Comparison of ENCODE assay signal across 8 cellular contexts in the genomic region with DNA sequence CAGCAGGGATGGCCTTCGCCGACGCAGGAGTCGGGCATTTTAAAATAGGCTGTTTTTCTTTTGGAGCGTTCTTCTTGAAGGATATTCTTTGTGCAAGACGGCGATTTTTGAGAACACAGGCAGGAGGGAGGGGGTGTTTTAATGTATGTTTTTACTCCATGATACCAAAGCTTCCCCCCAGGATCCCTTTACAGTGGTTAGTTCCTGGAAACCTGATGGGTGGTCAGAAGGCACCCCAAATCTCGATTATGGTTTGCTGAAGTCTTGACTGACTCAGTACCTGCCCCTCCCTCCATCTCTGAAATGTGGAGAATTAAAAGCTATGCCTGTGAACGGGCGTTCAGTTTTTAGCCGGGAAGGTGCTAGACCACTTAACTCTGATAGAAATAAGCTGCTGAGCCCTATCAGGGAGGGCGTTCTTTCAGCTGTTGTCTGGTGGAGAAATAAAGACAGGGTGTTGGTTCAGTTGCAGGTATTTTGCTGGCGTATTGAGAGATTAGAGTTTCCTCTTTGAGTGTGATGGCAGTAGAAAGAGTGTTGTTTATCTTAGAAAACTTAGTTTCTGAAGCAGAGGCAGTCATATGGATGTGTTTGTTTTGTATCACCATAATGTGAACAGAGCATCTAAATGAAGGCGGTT. TPM values are rescaled to one million over a fixed set of nuclear protein-coding genes. Genes with fewer than 3 reads are reported as not detected.
DNase-seq lines count a peak whose midpoint lies in the region; ATAC-seq and TF ChIP-seq lines count a peak whose summit lies in the region.

No MANE protein-coding gene starts in this region.

- 10 to 21% (median 15%) methylated on average over 14 of the region's 14 CpGs for WGBS in adrenal gland, 4 donors
- 21% methylated on average over 14 of the region's 14 CpGs for WGBS in suprapubic skin

- intact Hi-C loops in activated CD4-positive, alpha-beta T cell treated with anti-CD3 and anti-CD28 coated beads, Interleukin-2, amount 10 ng/mL, durations not matched to agents 24 days and 14 days (cut with micrococcal nuclease) = loop anchor here (1.0 to 5.0 kb wide), 3 partner anchors 17 to 136 kb away; no protein-coding TSS in a partner anchor
- intact Hi-C loops in adrenal gland (cut with DNase I) = loop anchor here in 1 of 2 donors (10.0 kb wide), 1 partner anchor 123 kb away; no protein-coding TSS in a partner anchor

- no peaks in the 10 kb centered on the region for H3K36me3 ChIP-seq in adrenal gland (replicated peaks in 1 of 2)
- H3K36me3 ChIP-seq in suprapubic skin = no peaks in the 10 kb centered on the region

- H3K27ac ChIP-seq in adrenal gland = peak overlapping the region; percentile 66 to 94 (median 85)
- H3K27ac ChIP-seq in suprapubic skin = peak overlapping the region; percentile 97

- no peaks in the 10 kb centered on the region for H3K36me3 Mint-ChIP-seq in activated CD4-positive, alpha-beta T cell treated with anti-CD3 and anti-CD28 coated beads, Interleukin-2, amount 10 ng/mL, durations not matched to agents 24 days and 14 days (ENCODE audit: low read depth)

- H3K9me3 ChIP-seq in adrenal gland (replicated peaks in 1 of 3) = no peaks in the 10 kb centered on the region
- H3K9me3 ChIP-seq in suprapubic skin = no peaks in the 10 kb centered on the region

- peak; percentile 65 for DNase-seq in activated CD4-positive, alpha-beta T cell treated with anti-CD3 and anti-CD28 coated beads, Interleukin-2, amount 10 ng/mL, durations not matched to agents 24 days and 14 days
- DNase-seq in activated CD4-positive, alpha-beta T cell treated with anti-CD3 and anti-CD28 coated beads, Interleukin-2, amount 50 U/mL, for 4 hours = no peak
- DNase-seq in adrenal gland (peak in 2 of 7 donors; percentile 31 to 37), iris pigment epithelial cell (ENCODE audit: low read depth) (peak; percentile 55), suprapubic skin (ENCODE audit: low spot score in 2 of 2) (no peak), NCI-H2107 (lab: John Stamatoyannopoulos, UW) (no peak)
- no peak for DNase-seq in NK-92 treated with Interleukin-12 subunit alpha and Interleukin-12 subunit beta, amount 100 ng/mL, for 24 hours (lab: John Stamatoyannopoulos, UW)

- H3K9me3 Mint-ChIP-seq in activated CD4-positive, alpha-beta T cell treated with anti-CD3 and anti-CD28 coated beads, Interleukin-2, amount 10 ng/mL, durations not matched to agents 24 days and 14 days = no peaks in the 10 kb centered on the region

- peak overlapping the region; percentile 86 for H3K27ac Mint-ChIP-seq in activated CD4-positive, alpha-beta T cell treated with anti-CD3 and anti-CD28 coated beads, Interleukin-2, amount 10 ng/mL, durations not matched to agents 24 days and 14 days

- peaks cover 34% of the 10 kb centered on the region for H3K4me1 Mint-ChIP-seq in activated CD4-positive, alpha-beta T cell treated with anti-CD3 and anti-CD28 coated beads, Interleukin-2, amount 10 ng/mL, durations not matched to agents 24 days and 14 days

- H3K27me3 ChIP-seq in adrenal gland (no peaks in the 10 kb centered on the region), suprapubic skin (peaks cover 7% of the 10 kb centered on the region)

- peak overlapping the region; percentile 87 for H3K4me3 Mint-ChIP-seq in activated CD4-positive, alpha-beta T cell treated with anti-CD3 and anti-CD28 coated beads, Interleukin-2, amount 10 ng/mL, durations not matched to agents 24 days and 14 days

- TF ChIP-seq POLR2A in adrenal gland (IDR thresholded peaks at IDR 0.05) = peak in 1 of 2 donors; percentile 16
- no peak for TF ChIP-seq POLR2A in suprapubic skin (IDR thresholded peaks at IDR 0.05)

- no peak for TF ChIP-seq EP300 in suprapubic skin (IDR thresholded peaks at IDR 0.05)

- ATAC-seq in GM19351 (IDR thresholded peaks at IDR 0.05; ENCODE audit: unreplicated experiment) = no peak

- peaks cover 35% of the 10 kb centered on the region for H3K27me3 Mint-ChIP-seq in activated CD4-positive, alpha-beta T cell treated with anti-CD3 and anti-CD28 coated beads, Interleukin-2, amount 10 ng/mL, durations not matched to agents 24 days and 14 days

- H3K4me3 ChIP-seq in adrenal gland (peak overlapping the region; percentile 86 to 98 (median 90)), suprapubic skin (peak overlapping the region; percentile 82)

- no peak for TF ChIP-seq CTCF in adrenal gland (IDR thresholded peaks at IDR 0.05)
- TF ChIP-seq CTCF in suprapubic skin (IDR thresholded peaks at IDR 0.05) = no peak

- peaks cover 0 to 30% of the 10 kb centered on the region in 2 donors for H3K4me1 ChIP-seq in adrenal gland (replicated peaks in 1 of 2)
- peaks cover 43% of the 10 kb centered on the region for H3K4me1 ChIP-seq in suprapubic skin

RNA-seq across cellular contexts. Expression of a gene that starts 3.4 kb away (rescaled TPM):
- total RNA-seq in activated CD4-positive, alpha-beta T cell treated with anti-CD3 and anti-CD28 coated beads, Interleukin-2, amount 10 ng/mL, durations not matched to agents 24 days and 14 days = 35.3 and 36.6 TPM in 2 replicates
- total RNA-seq in adrenal gland (100 to 1,000 TPM in 1 of 8 donors, 10 to 100 TPM in 7; 44.1 to 138 (median 72.5) TPM), suprapubic skin (100 to 1,000 TPM in 2 of 4 donors, 10 to 100 TPM in 2; 87.8 to 173 (median 107) TPM)
- polyA plus RNA-seq in adrenal gland = 10 to 100 TPM in 2 of 3 donors, 1 to 10 TPM in 1; 8.6 to 27.4 (median 11.2) TPM

Comparison
In these comparisons a context has a peak if more than half of its experiments do, and no peak if none do; other contexts are left out.
1. DNase-seq: peak in activated CD4-positive, alpha-beta T cell treated with anti-CD3 and anti-CD28 coated beads, Interleukin-2, amount 10 ng/mL, durations not matched to agents 24 days and 14 days (single experiment) and iris pigment epithelial cell (single experiment); none in activated CD4-positive, alpha-beta T cell treated with anti-CD3 and anti-CD28 coated beads, Interleukin-2, amount 50 U/mL, for 4 hours (0 of 2), suprapubic skin (0 of 2), NK-92 treated with Interleukin-12 subunit alpha and Interleukin-12 subunit beta, amount 100 ng/mL, for 24 hours (single experiment) and NCI-H2107 (single experiment).